9 cellular contexts compared by ENCODE assay signal in the genomic region with DNA sequence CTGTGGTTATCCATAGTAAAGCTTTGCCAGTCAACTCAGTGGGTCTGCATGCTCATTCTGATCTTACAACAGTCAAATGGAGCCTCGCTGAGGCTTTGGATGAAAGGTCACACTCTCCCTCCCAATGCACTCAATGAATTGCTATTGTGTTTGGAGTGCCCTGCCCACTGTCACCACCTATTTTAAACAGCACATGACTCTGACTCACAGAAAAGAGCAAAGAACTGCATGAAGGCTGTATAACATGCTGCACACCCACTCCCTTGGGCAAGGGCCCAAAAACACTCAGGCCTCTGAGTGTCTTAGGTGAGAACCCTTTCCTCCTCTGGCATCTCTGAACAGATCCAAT.
A peak's percentile ranks its signal among the peaks of the same experiment; 100 is the strongest.
DNase-seq lines count a peak whose midpoint lies in the region; ATAC-seq lines count a peak whose summit lies in the region.
"Had no signal": no experiment of that assay in that cellular context is flagged by ENCODE, and none has a peak within 500 bp of the region (broad histone marks: within the 10 kb centered on the region; RNA-seq: fewer than 3 reads in every experiment).

No MANE protein-coding gene starts in this region.

- no peaks in the 10 kb centered on the region for H3K4me1 Mint-ChIP-seq in stimulated activated naive CD8-positive, alpha-beta T cell treated with anti-CD3 and anti-CD28 coated beads, Interleukin-15, amount 100 ng/mL, for 72 hours

- no peak overlapping the region for H3K4me3 Mint-ChIP-seq in stimulated activated naive CD8-positive, alpha-beta T cell treated with anti-CD3 and anti-CD28 coated beads, Interleukin-15, amount 100 ng/mL, for 72 hours
- H3K4me3 Mint-ChIP-seq: neural crest cell had no signal

- no peaks in the 10 kb centered on the region for H3K4me1 ChIP-seq in aorta (ENCODE audit: control insufficient read depth in 1 of 2, insufficient read depth in 2 of 2, low read length in 2 of 2)

- no peak overlapping the region for H3K4me3 ChIP-seq in aorta (ENCODE audit: low read length in 2 of 2)

- intact Hi-C loops in aorta (cut with DNase I): no loop called here

- H3K9me3 ChIP-seq in aorta (ENCODE audit: control insufficient read depth, low read length): no peaks in the 10 kb centered on the region

- no peak overlapping the region for H3K27ac ChIP-seq in aorta (ENCODE audit: low read depth in 1 of 2, low read length in 2 of 2)

- ATAC-seq in stimulated activated naive CD8-positive, alpha-beta T cell treated with anti-CD3 and anti-CD28 coated beads, Interleukin-15, Interleukin-2, amounts not matched to agents 100 U/mL and 50 U/mL, for 24 hours: peak; percentile 81
- no peak for ATAC-seq in stimulated activated naive CD8-positive, alpha-beta T cell treated with anti-CD3 and anti-CD28 coated beads, Interleukin-15, amount 100 ng/mL, for 72 hours
- ATAC-seq in aorta (ENCODE audit: low FRiP score): peak; percentile 36
- no peak for ATAC-seq in GM19455 (IDR thresholded peaks at IDR 0.05; ENCODE audit: unreplicated experiment)

- no peaks in the 10 kb centered on the region for H3K36me3 ChIP-seq in aorta (ENCODE audit: control insufficient read depth in 1 of 2, insufficient read depth in 2 of 2, low read length in 1 of 2)

- DNase-seq in stimulated activated naive CD8-positive, alpha-beta T cell treated with anti-CD3 and anti-CD28 coated beads, Interleukin-15, Interleukin-2, amounts not matched to agents 100 U/mL and 50 U/mL, for 24 hours: peak; percentile 5
- DNase-seq in stimulated activated naive CD8-positive, alpha-beta T cell treated with anti-CD3 and anti-CD28 coated beads, Interleukin-15, amount 100 ng/mL, for 72 hours: no peak
- DNase-seq in RPMI7951 (ENCODE audit: low read depth) (peak; percentile 70), iPS-NIHi11 (ENCODE audit: low spot score) (peak; percentile 26), aorta (no peak), NOMO-1 treated with dmso at 0.1 percent for 144 hours (lab: John Stamatoyannopoulos, UW; ENCODE audit: unreplicated experiment) (no peak), NCI-H526 (lab: John Stamatoyannopoulos, UW) (no peak)

- 59 to 65% methylated on average over 1 of the region's 1 CpG for WGBS in aorta, 2 donors

- peaks cover 12% of the 10 kb centered on the region for H3K27me3 Mint-ChIP-seq in stimulated activated naive CD8-positive, alpha-beta T cell treated with anti-CD3 and anti-CD28 coated beads, Interleukin-15, amount 100 ng/mL, for 72 hours

- H3K9me3 Mint-ChIP-seq in stimulated activated naive CD8-positive, alpha-beta T cell treated with anti-CD3 and anti-CD28 coated beads, Interleukin-15, amount 100 ng/mL, for 72 hours: no peaks in the 10 kb centered on the region
- H3K9me3 Mint-ChIP-seq: neural crest cell had no signal

- no peak overlapping the region for H3K27ac Mint-ChIP-seq in stimulated activated naive CD8-positive, alpha-beta T cell treated with anti-CD3 and anti-CD28 coated beads, Interleukin-15, amount 100 ng/mL, for 72 hours

- no peaks in the 10 kb centered on the region for H3K27me3 ChIP-seq in aorta (ENCODE audit: control insufficient read depth in 1 of 2, insufficient read depth in 2 of 2, low read length in 1 of 2)

Comparison
In these comparisons a context has a peak if more than half of its experiments do, and no peak if none do; other contexts are left out.
1. ATAC-seq: peak in stimulated activated naive CD8-positive, alpha-beta T cell treated with anti-CD3 and anti-CD28 coated beads, Interleukin-15, Interleukin-2, amounts not matched to agents 100 U/mL and 50 U/mL, for 24 hours (single experiment) and aorta (single experiment); none in stimulated activated naive CD8-positive, alpha-beta T cell treated with anti-CD3 and anti-CD28 coated beads, Interleukin-15, amount 100 ng/mL, for 72 hours (single experiment) and GM19455 (single experiment).
2. DNase-seq: peak in stimulated activated naive CD8-positive, alpha-beta T cell treated with anti-CD3 and anti-CD28 coated beads, Interleukin-15, Interleukin-2, amounts not matched to agents 100 U/mL and 50 U/mL, for 24 hours (single experiment), RPMI7951 (single experiment) and iPS-NIHi11 (single experiment); none in stimulated activated naive CD8-positive, alpha-beta T cell treated with anti-CD3 and anti-CD28 coated beads, Interleukin-15, amount 100 ng/mL, for 72 hours (0 of 2), aorta (0 of 2), NOMO-1 treated with dmso at 0.1 percent for 144 hours (single experiment) and NCI-H526 (0 of 2).